13 cellular contexts compared by ENCODE assay signal in genomic region chr1:66532214-66532613, GRCh38. TPM values are rescaled to one million over a fixed set of nuclear protein-coding genes. Genes with fewer than 3 reads are reported as not detected.
DNase-seq lines count a peak whose midpoint lies in the region; ATAC-seq and TF ChIP-seq lines count a peak whose summit lies in the region.
"Had no signal": no experiment of that assay in that cellular context is flagged by ENCODE, and none has a peak within 500 bp of the region (broad histone marks: within the 10 kb centered on the region; RNA-seq: fewer than 3 reads in every experiment).

No MANE protein-coding gene starts in this region.

- H3K4me1 ChIP-seq in tibial artery = peaks cover 7 to 45% (median 9%) of the 10 kb centered on the region in 4 donors
- peaks cover 0 to 10% (median 0%) of the 10 kb centered on the region in 4 donors for H3K4me1 ChIP-seq in Peyer's patch
- H3K4me1 ChIP-seq: A549 had no signal

- H3K27me3 ChIP-seq in tibial artery (no peaks in the 10 kb centered on the region), Peyer's patch (no peaks in the 10 kb centered on the region)

- H3K27ac Mint-ChIP-seq in activated CD8-positive, alpha-beta T cell treated with anti-CD3 and anti-CD28 coated beads for 36 hours = no peak overlapping the region
- H3K27ac Mint-ChIP-seq in activated CD8-positive, alpha-beta T cell treated with anti-CD3 and anti-CD28 coated beads, Interleukin-2, amount 10 ng/mL, durations not matched to agents 7 days and 5 days = no peak overlapping the region
- no peak overlapping the region for H3K27ac Mint-ChIP-seq in naive B cell
- H3K27ac Mint-ChIP-seq: T-helper 2 cell treated with Interferon-gamma antibody and Interleukin-4, amounts not matched to agents 5 μg/mL and 100 μg/mL, for 36 hours had no signal

- H3K36me3 ChIP-seq in tibial artery = no peaks in the 10 kb centered on the region
- no peaks in the 10 kb centered on the region for H3K36me3 ChIP-seq in Peyer's patch
- H3K36me3 ChIP-seq: suprapubic skin had no signal

- intact Hi-C loops in activated CD8-positive, alpha-beta T cell treated with anti-CD3 and anti-CD28 coated beads for 36 hours (cut with micrococcal nuclease) = no loop called here
- intact Hi-C loops in tibial artery (cut with DNase I; ENCODE audit: low total_unique reads) = loop anchor here (10.0 kb wide), 2 partner anchors 143 to 393 kb away; partner anchors contain the start of genes DNAI4 and MIER1

- no peak for ATAC-seq in activated CD8-positive, alpha-beta T cell treated with anti-CD3 and anti-CD28 coated beads for 36 hours
- no peak for ATAC-seq in activated CD8-positive, alpha-beta T cell treated with anti-CD3 and anti-CD28 coated beads, Interleukin-2, amount 10 ng/mL, durations not matched to agents 7 days and 5 days
- no peak for ATAC-seq in naive B cell (ENCODE audit: low read depth in 2 of 2)
- ATAC-seq in GM21619 (IDR thresholded peaks at IDR 0.05; ENCODE audit: unreplicated experiment) = no peak
- ATAC-seq: A549 had no signal

- no peaks in the 10 kb centered on the region for H3K9me3 Mint-ChIP-seq in activated CD8-positive, alpha-beta T cell treated with anti-CD3 and anti-CD28 coated beads for 36 hours
- H3K9me3 Mint-ChIP-seq in activated CD8-positive, alpha-beta T cell treated with anti-CD3 and anti-CD28 coated beads, Interleukin-2, amount 10 ng/mL, durations not matched to agents 7 days and 5 days (ENCODE audit: insufficient read depth) = no peaks in the 10 kb centered on the region
- H3K9me3 Mint-ChIP-seq in naive B cell = no peaks in the 10 kb centered on the region
- H3K9me3 Mint-ChIP-seq: T-helper 2 cell treated with Interferon-gamma antibody and Interleukin-4, amounts not matched to agents 5 μg/mL and 100 μg/mL, for 36 hours had no signal

- H3K27me3 Mint-ChIP-seq in activated CD8-positive, alpha-beta T cell treated with anti-CD3 and anti-CD28 coated beads for 36 hours = peaks cover 36% of the 10 kb centered on the region
- H3K27me3 Mint-ChIP-seq in activated CD8-positive, alpha-beta T cell treated with anti-CD3 and anti-CD28 coated beads, Interleukin-2, amount 10 ng/mL, durations not matched to agents 7 days and 5 days (ENCODE audit: low read depth) = peaks cover 45% of the 10 kb centered on the region
- peaks cover 33 to 46% (median 39%) of the 10 kb centered on the region in 3 donors for H3K27me3 Mint-ChIP-seq in naive B cell

- H3K36me3 Mint-ChIP-seq in activated CD8-positive, alpha-beta T cell treated with anti-CD3 and anti-CD28 coated beads for 36 hours (ENCODE audit: low read depth) = no peaks in the 10 kb centered on the region
- H3K36me3 Mint-ChIP-seq in activated CD8-positive, alpha-beta T cell treated with anti-CD3 and anti-CD28 coated beads, Interleukin-2, amount 10 ng/mL, durations not matched to agents 7 days and 5 days (ENCODE audit: low read depth) = no peaks in the 10 kb centered on the region
- H3K36me3 Mint-ChIP-seq in naive B cell = no peaks in the 10 kb centered on the region

- H3K27ac ChIP-seq in cingulate gyrus (ENCODE audit: low read depth, low read length) (peak overlapping the region; percentile 93), tibial artery (peak overlapping the region; percentile 91 to 92), Peyer's patch (no peak overlapping the region)
- H3K27ac ChIP-seq: A549, suprapubic skin had no signal

- H3K9me3 ChIP-seq in tibial artery (no peaks in the 10 kb centered on the region), Peyer's patch (no peaks in the 10 kb centered on the region)
- H3K9me3 ChIP-seq: A549, suprapubic skin had no signal

- peaks cover 10% of the 10 kb centered on the region for H3K4me1 Mint-ChIP-seq in activated CD8-positive, alpha-beta T cell treated with anti-CD3 and anti-CD28 coated beads for 36 hours (ENCODE audit: low read depth)
- H3K4me1 Mint-ChIP-seq in activated CD8-positive, alpha-beta T cell treated with anti-CD3 and anti-CD28 coated beads, Interleukin-2, amount 10 ng/mL, durations not matched to agents 7 days and 5 days (ENCODE audit: low read depth) = peaks cover 10% of the 10 kb centered on the region
- peaks cover 21 to 27% (median 23%) of the 10 kb centered on the region in 3 donors for H3K4me1 Mint-ChIP-seq in naive B cell

- POLR2A ChIA-PET in activated CD8-positive, alpha-beta T cell treated with anti-CD3 and anti-CD28 coated beads for 36 hours (lab: Charles Lee) = no interaction called here
- POLR2A ChIA-PET in activated CD8-positive, alpha-beta T cell treated with anti-CD3 and anti-CD28 coated beads, Interleukin-2, amount 10 ng/mL, durations not matched to agents 7 days and 5 days (lab: Charles Lee) = no interaction called here

- CTCF ChIA-PET in activated CD8-positive, alpha-beta T cell treated with anti-CD3 and anti-CD28 coated beads for 36 hours (lab: Charles Lee) = no interaction called here
- CTCF ChIA-PET in activated CD8-positive, alpha-beta T cell treated with anti-CD3 and anti-CD28 coated beads, Interleukin-2, amount 10 ng/mL, durations not matched to agents 7 days and 5 days (lab: Charles Lee) = interaction anchor here (1.3 kb wide), 1 partner anchor 28 kb away, joined by 4 read pairs; no protein-coding TSS in a partner anchor

- TF ChIP-seq CTCF in activated CD8-positive, alpha-beta T cell treated with anti-CD3 and anti-CD28 coated beads for 36 hours (IDR thresholded peaks at IDR 0.05) = no peak
- TF ChIP-seq CTCF in tibial artery (IDR thresholded peaks at IDR 0.05) (no peak), Peyer's patch (IDR thresholded peaks at IDR 0.05) (no peak)

- TF ChIP-seq POLR2A in Peyer's patch (IDR thresholded peaks at IDR 0.05) = no peak

- H3K4me3 Mint-ChIP-seq in activated CD8-positive, alpha-beta T cell treated with anti-CD3 and anti-CD28 coated beads for 36 hours = peak overlapping the region; percentile 73
- H3K4me3 Mint-ChIP-seq in activated CD8-positive, alpha-beta T cell treated with anti-CD3 and anti-CD28 coated beads, Interleukin-2, amount 10 ng/mL, durations not matched to agents 7 days and 5 days = no peak overlapping the region
- peak overlapping the region in 6 of 8 donors; percentile 72 to 96 (median 81) for H3K4me3 Mint-ChIP-seq in naive B cell

- H3K4me3 ChIP-seq in tibial artery (peak overlapping the region in 1 of 2 donors; percentile 61), Peyer's patch (no peak overlapping the region)
- H3K4me3 ChIP-seq: A549 had no signal

- DNase-seq in activated CD8-positive, alpha-beta T cell treated with anti-CD3 and anti-CD28 coated beads for 36 hours = no peak
- no peak for DNase-seq in activated CD8-positive, alpha-beta T cell treated with anti-CD3 and anti-CD28 coated beads, Interleukin-2, amount 10 ng/mL, durations not matched to agents 7 days and 5 days
- DNase-seq in naive B cell = no peak
- no peak for DNase-seq in tibial artery
- no peak for DNase-seq in Peyer's patch
- DNase-seq in NCI-H748 treated with DMSO at 0.1 percent for 48 hours (lab: John Stamatoyannopoulos, UW) = no peak
- DNase-seq: hippocampal formation, NCI-H774 had no signal

RNA-seq across cellular contexts. Expression of gene SGIP1, which starts 1.7 kb away (rescaled TPM):
- total RNA-seq in activated CD8-positive, alpha-beta T cell treated with anti-CD3 and anti-CD28 coated beads for 36 hours = not detected
- total RNA-seq in activated CD8-positive, alpha-beta T cell treated with anti-CD3 and anti-CD28 coated beads, Interleukin-2, amount 10 ng/mL, durations not matched to agents 7 days and 5 days = not detected
- not detected for polyA plus RNA-seq in naive B cell (ENCODE audit: low read depth in 6 of 6)
- 10 to 100 TPM in 1 of 4 donors, 1 to 10 TPM in 2, under 1 TPM in 1; 0.47 to 14.9 (median 5.8) TPM for total RNA-seq in Peyer's patch
- polyA plus RNA-seq: A549 had no signal

Comparison
In these comparisons a context has a peak if more than half of its experiments do, and no peak if none do; other contexts are left out.
1. H3K27ac ChIP-seq: peak in cingulate gyrus (single experiment) and tibial artery (2 of 2); none in Peyer's patch (0 of 4).